Comparison of ENCODE assay signal across 18 cellular contexts in the genomic region with DNA sequence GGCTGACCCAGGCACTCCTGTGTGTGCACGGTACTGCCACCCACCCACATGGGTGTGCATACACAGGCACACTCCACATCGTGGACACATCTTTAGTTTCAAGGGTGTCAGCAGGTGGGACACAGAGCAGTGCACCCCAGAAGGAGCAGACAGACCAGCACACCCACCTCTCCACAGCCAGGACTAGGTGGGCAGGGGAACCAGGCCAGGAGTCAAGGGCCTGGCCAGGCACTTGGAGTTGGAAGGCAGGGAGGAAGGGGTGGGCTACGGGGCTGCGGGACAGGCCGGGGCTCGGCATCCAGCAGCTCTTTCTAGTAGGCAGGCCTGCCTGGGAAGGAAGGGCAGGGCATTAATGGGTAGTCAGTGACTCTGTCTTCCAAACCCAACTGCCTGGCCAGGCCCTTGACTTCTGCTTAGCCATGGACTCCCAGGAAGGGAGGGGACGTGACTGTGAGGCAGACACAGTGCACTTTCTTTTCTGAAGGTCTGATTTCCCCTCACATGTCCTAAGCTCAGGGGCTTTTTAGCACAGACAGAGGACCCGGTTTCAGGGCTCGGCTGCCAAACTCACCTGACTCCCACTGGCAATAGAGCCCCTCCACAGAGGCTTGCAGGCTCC. TPM values are rescaled to one million over a fixed set of nuclear protein-coding genes. Genes with fewer than 3 reads are reported as not detected.
DNase-seq lines count a peak whose midpoint lies in the region; ATAC-seq and TF ChIP-seq lines count a peak whose summit lies in the region.
"Had no signal": no experiment of that assay in that cellular context is flagged by ENCODE, and none has a peak within 500 bp of the region (broad histone marks: within the 10 kb centered on the region; RNA-seq: fewer than 3 reads in every experiment).

No MANE protein-coding gene starts in this region.

- H3K36me3 Mint-ChIP-seq in activated CD8-positive, alpha-beta T cell treated with anti-CD3 and anti-CD28 coated beads, Interleukin-2, amount 10 ng/mL, durations not matched to agents 7 days and 5 days (ENCODE audit: low read depth): no peaks in the 10 kb centered on the region
- no peaks in the 10 kb centered on the region for H3K36me3 Mint-ChIP-seq in activated CD8-positive, alpha-beta T cell treated with anti-CD3 and anti-CD28 coated beads for 36 hours (ENCODE audit: low read depth)
- H3K36me3 Mint-ChIP-seq in activated T-helper 2 cell treated with anti-CD3 and anti-CD28 coated beads, Interferon-gamma antibody, Interleukin-2, Interleukin-4, amounts not matched to agents 10 μg/mL and 5 μg/mL and 100 μg/mL, durations not matched to agents 14 hours and 24 hours and 36 hours (ENCODE audit: low read depth): no peaks in the 10 kb centered on the region
- H3K36me3 Mint-ChIP-seq: mesothelial cell of epicardium, neural progenitor cell had no signal

- intact Hi-C loops in activated CD8-positive, alpha-beta T cell treated with anti-CD3 and anti-CD28 coated beads for 36 hours (cut with micrococcal nuclease): no loop called here
- intact Hi-C loops in sciatic nerve (cut with DNase I): no loop called here
- intact Hi-C loops in activated T-helper 2 cell treated with anti-CD3 and anti-CD28 coated beads, Interferon-gamma antibody, Interleukin-2, Interleukin-4, amounts not matched to agents 10 μg/mL and 5 μg/mL and 100 μg/mL, durations not matched to agents 14 hours and 24 hours and 36 hours (cut with micrococcal nuclease): no loop called here

- no peaks in the 10 kb centered on the region for H3K27me3 ChIP-seq in BLaER1
- no peaks in the 10 kb centered on the region for H3K27me3 ChIP-seq in foreskin keratinocyte
- H3K27me3 ChIP-seq: neural progenitor cell had no signal

- H3K9me3 ChIP-seq in BLaER1: no peaks in the 10 kb centered on the region

- POLR2A ChIA-PET in activated CD8-positive, alpha-beta T cell treated with anti-CD3 and anti-CD28 coated beads, Interleukin-2, amount 10 ng/mL, durations not matched to agents 7 days and 5 days (lab: Charles Lee): no interaction called here
- POLR2A ChIA-PET in activated CD8-positive, alpha-beta T cell treated with anti-CD3 and anti-CD28 coated beads for 36 hours (lab: Charles Lee): no interaction called here

- peaks cover 4% of the 10 kb centered on the region for H3K27me3 Mint-ChIP-seq in activated CD8-positive, alpha-beta T cell treated with anti-CD3 and anti-CD28 coated beads, Interleukin-2, amount 10 ng/mL, durations not matched to agents 7 days and 5 days (ENCODE audit: low read depth)
- H3K27me3 Mint-ChIP-seq in activated CD8-positive, alpha-beta T cell treated with anti-CD3 and anti-CD28 coated beads for 36 hours: no peaks in the 10 kb centered on the region
- H3K27me3 Mint-ChIP-seq in activated T-helper 2 cell treated with anti-CD3 and anti-CD28 coated beads, Interferon-gamma antibody, Interleukin-2, Interleukin-4, amounts not matched to agents 10 μg/mL and 5 μg/mL and 100 μg/mL, durations not matched to agents 14 hours and 24 hours and 36 hours (ENCODE audit: low read depth): peaks cover 2% of the 10 kb centered on the region

- no peak overlapping the region for H3K4me2 ChIP-seq in BLaER1
- H3K4me2 ChIP-seq: neural progenitor cell had no signal

- peaks cover 15% of the 10 kb centered on the region for H3K4me1 Mint-ChIP-seq in activated CD8-positive, alpha-beta T cell treated with anti-CD3 and anti-CD28 coated beads, Interleukin-2, amount 10 ng/mL, durations not matched to agents 7 days and 5 days (ENCODE audit: low read depth)
- H3K4me1 Mint-ChIP-seq in activated CD8-positive, alpha-beta T cell treated with anti-CD3 and anti-CD28 coated beads for 36 hours (ENCODE audit: low read depth): peaks cover 9% of the 10 kb centered on the region
- no peaks in the 10 kb centered on the region for H3K4me1 Mint-ChIP-seq in activated T-helper 2 cell treated with anti-CD3 and anti-CD28 coated beads, Interferon-gamma antibody, Interleukin-2, Interleukin-4, amounts not matched to agents 10 μg/mL and 5 μg/mL and 100 μg/mL, durations not matched to agents 14 hours and 24 hours and 36 hours (ENCODE audit: low read depth)

- no peaks in the 10 kb centered on the region for H4K20me1 ChIP-seq in BLaER1

- no peak for ATAC-seq in activated CD8-positive, alpha-beta T cell treated with anti-CD3 and anti-CD28 coated beads, Interleukin-2, amount 10 ng/mL, durations not matched to agents 7 days and 5 days
- no peak for ATAC-seq in activated CD8-positive, alpha-beta T cell treated with anti-CD3 and anti-CD28 coated beads for 36 hours
- no peak for ATAC-seq in sciatic nerve
- ATAC-seq in foreskin keratinocyte: no peak
- no peak for ATAC-seq in HG03571 (IDR thresholded peaks at IDR 0.05; ENCODE audit: unreplicated experiment)
- ATAC-seq: esophagus mucosa, GM12878, HCT116 had no signal

- H3K4me1 ChIP-seq in BLaER1 (peaks cover 83% of the 10 kb centered on the region), foreskin keratinocyte (no peaks in the 10 kb centered on the region)

- no peak overlapping the region for H3K9ac ChIP-seq in BLaER1
- H3K9ac ChIP-seq: neural progenitor cell had no signal

- H3K27ac Mint-ChIP-seq in activated CD8-positive, alpha-beta T cell treated with anti-CD3 and anti-CD28 coated beads, Interleukin-2, amount 10 ng/mL, durations not matched to agents 7 days and 5 days: no peak overlapping the region
- no peak overlapping the region for H3K27ac Mint-ChIP-seq in activated CD8-positive, alpha-beta T cell treated with anti-CD3 and anti-CD28 coated beads for 36 hours
- H3K27ac Mint-ChIP-seq in activated T-helper 2 cell treated with anti-CD3 and anti-CD28 coated beads, Interferon-gamma antibody, Interleukin-2, Interleukin-4, amounts not matched to agents 10 μg/mL and 5 μg/mL and 100 μg/mL, durations not matched to agents 14 hours and 24 hours and 36 hours: no peak overlapping the region
- H3K27ac Mint-ChIP-seq: mesothelial cell of epicardium, neural progenitor cell had no signal

- H3K36me3 ChIP-seq in BLaER1: no peaks in the 10 kb centered on the region
- H3K36me3 ChIP-seq: neural progenitor cell had no signal

- no peak for TF ChIP-seq CTCF in activated CD8-positive, alpha-beta T cell treated with anti-CD3 and anti-CD28 coated beads for 36 hours (IDR thresholded peaks at IDR 0.05)
- TF ChIP-seq CTCF in coronary artery (IDR thresholded peaks at IDR 0.05): no peak
- no peak for TF ChIP-seq CTCF in foreskin keratinocyte (conservative IDR thresholded peaks at IDR 0.05)

- H3K27ac ChIP-seq in BLaER1 (0 out of 2 replicates have a peak overlapping the region, but pooled peaks have one; percentile 54), coronary artery (no peak overlapping the region), foreskin keratinocyte (no peak overlapping the region)
- H3K27ac ChIP-seq: C4-2B, neural progenitor cell had no signal

- H3K4me3 Mint-ChIP-seq in activated CD8-positive, alpha-beta T cell treated with anti-CD3 and anti-CD28 coated beads, Interleukin-2, amount 10 ng/mL, durations not matched to agents 7 days and 5 days: no peak overlapping the region
- H3K4me3 Mint-ChIP-seq in activated CD8-positive, alpha-beta T cell treated with anti-CD3 and anti-CD28 coated beads for 36 hours: no peak overlapping the region
- H3K4me3 Mint-ChIP-seq in activated T-helper 2 cell treated with anti-CD3 and anti-CD28 coated beads, Interferon-gamma antibody, Interleukin-2, Interleukin-4, amounts not matched to agents 10 μg/mL and 5 μg/mL and 100 μg/mL, durations not matched to agents 14 hours and 24 hours and 36 hours (ENCODE audit: low read depth): no peak overlapping the region
- H3K4me3 Mint-ChIP-seq: mesothelial cell of epicardium, neural progenitor cell had no signal

- no peaks in the 10 kb centered on the region for H3K9me3 Mint-ChIP-seq in activated CD8-positive, alpha-beta T cell treated with anti-CD3 and anti-CD28 coated beads, Interleukin-2, amount 10 ng/mL, durations not matched to agents 7 days and 5 days (ENCODE audit: insufficient read depth)
- H3K9me3 Mint-ChIP-seq in activated CD8-positive, alpha-beta T cell treated with anti-CD3 and anti-CD28 coated beads for 36 hours: no peaks in the 10 kb centered on the region
- H3K9me3 Mint-ChIP-seq in activated T-helper 2 cell treated with anti-CD3 and anti-CD28 coated beads, Interferon-gamma antibody, Interleukin-2, Interleukin-4, amounts not matched to agents 10 μg/mL and 5 μg/mL and 100 μg/mL, durations not matched to agents 14 hours and 24 hours and 36 hours: no peaks in the 10 kb centered on the region

- CTCF ChIA-PET in activated CD8-positive, alpha-beta T cell treated with anti-CD3 and anti-CD28 coated beads, Interleukin-2, amount 10 ng/mL, durations not matched to agents 7 days and 5 days (lab: Charles Lee): no interaction called here
- CTCF ChIA-PET in activated CD8-positive, alpha-beta T cell treated with anti-CD3 and anti-CD28 coated beads for 36 hours (lab: Charles Lee): interaction anchor here (1.0 kb wide), 1 partner anchor 13 kb away, joined by 3 read pairs; no protein-coding TSS in a partner anchor

- H3K4me3 ChIP-seq in BLaER1: no peak overlapping the region
- H3K4me3 ChIP-seq in coronary artery: no peak overlapping the region
- H3K4me3 ChIP-seq: GM12878, neural progenitor cell had no signal

- DNase-seq in activated CD8-positive, alpha-beta T cell treated with anti-CD3 and anti-CD28 coated beads, Interleukin-2, amount 10 ng/mL, durations not matched to agents 7 days and 5 days: peak; percentile 16
- no peak for DNase-seq in activated CD8-positive, alpha-beta T cell treated with anti-CD3 and anti-CD28 coated beads for 36 hours
- DNase-seq in coronary artery (ENCODE audit: low spot score) (peak; percentile 63), sciatic nerve (ENCODE audit: low spot score) (peak; percentile 27), foreskin keratinocyte (no peak)
- DNase-seq in activated T-helper 2 cell treated with anti-CD3 and anti-CD28 coated beads, Interferon-gamma antibody, Interleukin-2, Interleukin-4, amounts not matched to agents 10 μg/mL and 5 μg/mL and 100 μg/mL, durations not matched to agents 14 hours and 24 hours and 36 hours (ENCODE audit: low spot score): no peak
- DNase-seq: amniotic stem cell; SHP77; stimulated activated naive CD4-positive, alpha-beta T cell had no signal

RNA-seq across cellular contexts. Expression of gene RASGEF1A, which starts 14.6 kb away (rescaled TPM):
- total RNA-seq in activated CD8-positive, alpha-beta T cell treated with anti-CD3 and anti-CD28 coated beads, Interleukin-2, amount 10 ng/mL, durations not matched to agents 7 days and 5 days: 1 to 10 TPM; 3.6 to 4.0 TPM
- 1 to 10 TPM; 1.2 to 1.5 TPM for total RNA-seq in activated CD8-positive, alpha-beta T cell treated with anti-CD3 and anti-CD28 coated beads for 36 hours
- total RNA-seq in sciatic nerve: 21.7 TPM
- 1.1 and 1.6 TPM in 2 replicates for total RNA-seq in activated T-helper 2 cell treated with anti-CD3 and anti-CD28 coated beads, Interferon-gamma antibody, Interleukin-2, Interleukin-4, amounts not matched to agents 10 μg/mL and 5 μg/mL and 100 μg/mL, durations not matched to agents 14 hours and 24 hours and 36 hours
- 8.2 and 10.1 TPM in 2 replicates for total RNA-seq in foreskin keratinocyte
- polyA plus RNA-seq in foreskin keratinocyte: 4.7 and 5.8 TPM in 2 replicates
- total RNA-seq: A673 had no signal

Comparison
In these comparisons a context has a peak if more than half of its experiments do, and no peak if none do; other contexts are left out.
1. DNase-seq: peak in activated CD8-positive, alpha-beta T cell treated with anti-CD3 and anti-CD28 coated beads, Interleukin-2, amount 10 ng/mL, durations not matched to agents 7 days and 5 days (single experiment), coronary artery (single experiment) and sciatic nerve (single experiment); none in activated CD8-positive, alpha-beta T cell treated with anti-CD3 and anti-CD28 coated beads for 36 hours (single experiment), activated T-helper 2 cell treated with anti-CD3 and anti-CD28 coated beads, Interferon-gamma antibody, Interleukin-2, Interleukin-4, amounts not matched to agents 10 μg/mL and 5 μg/mL and 100 μg/mL, durations not matched to agents 14 hours and 24 hours and 36 hours (single experiment) and foreskin keratinocyte (0 of 2).